In genomic region chr11:94171693-94172440, GRCh38 we compare ENCODE assay signal across 7 cellular contexts. TPM values are rescaled to one million over a fixed set of nuclear protein-coding genes. Genes with fewer than 3 reads are reported as not detected.
A peak's percentile ranks its signal among the peaks of the same experiment; 100 is the strongest.
DNase-seq lines count a peak whose midpoint lies in the region; ATAC-seq and TF ChIP-seq lines count a peak whose summit lies in the region.

No MANE protein-coding gene starts in this region.

- no peaks in the 10 kb centered on the region for H3K27me3 Mint-ChIP-seq in activated T-cell treated with anti-CD3 and anti-CD28 coated beads, Interleukin-2, amount 50 U/mL, for 4 hours (ENCODE audit: low read depth)

- H3K4me3 ChIP-seq in NB4 (ENCODE audit: low read depth, low read length) (no peak overlapping the region), right atrium auricular region (no peak overlapping the region)

- H3K27me3 ChIP-seq in right atrium auricular region = no peaks in the 10 kb centered on the region

- H3K4me1 Mint-ChIP-seq in activated T-cell treated with anti-CD3 and anti-CD28 coated beads, Interleukin-2, amount 50 U/mL, for 4 hours (ENCODE audit: low read depth) = peaks cover 25% of the 10 kb centered on the region

- no peak overlapping the region for H3K27ac ChIP-seq in right atrium auricular region

- peaks cover 19% of the 10 kb centered on the region for H3K36me3 Mint-ChIP-seq in activated T-cell treated with anti-CD3 and anti-CD28 coated beads, Interleukin-2, amount 50 U/mL, for 4 hours (ENCODE audit: insufficient read depth)

- no peaks in the 10 kb centered on the region for H3K9me3 ChIP-seq in right atrium auricular region

- no peaks in the 10 kb centered on the region for H3K4me1 ChIP-seq in right atrium auricular region

- no peaks in the 10 kb centered on the region for H3K9me3 Mint-ChIP-seq in activated T-cell treated with anti-CD3 and anti-CD28 coated beads, Interleukin-2, amount 50 U/mL, for 4 hours

- TF ChIP-seq CTCF in NB4 (IDR thresholded peaks at IDR 0.05; ENCODE audit: low read depth, low read length) = peak; percentile 97
- TF ChIP-seq CTCF in right atrium auricular region (IDR thresholded peaks at IDR 0.05) = peak; percentile 25 to 56

- ATAC-seq in GM21515 (IDR thresholded peaks at IDR 0.05; ENCODE audit: unreplicated experiment) = peak; percentile 64
- no peak for ATAC-seq in activated T-cell treated with anti-CD3 and anti-CD28 coated beads, Interleukin-2, amount 50 U/mL, for 4 hours
- no peak for ATAC-seq in activated CD4-positive, CD25-positive, alpha-beta regulatory T cell treated with anti-CD3 and anti-CD28 coated beads, Interleukin-2, amount 50 U/mL, for 24 hours

- peak; percentile 55 for DNase-seq in Daoy (ENCODE audit: low read depth)
- peak; percentile 71 for DNase-seq in NB4 (ENCODE audit: low read depth)
- peak; percentile 35 for DNase-seq in activated T-cell treated with anti-CD3 and anti-CD28 coated beads, Interleukin-2, amount 50 U/mL, for 4 hours
- DNase-seq in right atrium auricular region (ENCODE audit: low spot score) = no peak
- DNase-seq in stimulated activated CD4-positive, alpha-beta T cell treated with anti-CD3 and anti-CD28 coated beads, Interleukin-4, amount 100 ng/mL, for 48 hours (ENCODE audit: low read depth in 2 of 2) = peak; percentile 34 to 43

- no peaks in the 10 kb centered on the region for H3K36me3 ChIP-seq in right atrium auricular region

- H3K4me3 Mint-ChIP-seq in activated T-cell treated with anti-CD3 and anti-CD28 coated beads, Interleukin-2, amount 50 U/mL, for 4 hours = no peak overlapping the region

- no peak for TF ChIP-seq POLR2A in NB4 (IDR thresholded peaks at IDR 0.05; ENCODE audit: extremely low read depth, insufficient read length)

RNA-seq across cellular contexts. Expression of gene PANX1, which starts 43.2 kb away (rescaled TPM):
- 47.4 and 50.3 TPM in 2 replicates for total RNA-seq in Daoy (2014; rRNA removed; shearing (Covaris generic))
- 10 to 100 TPM; 17.0 to 19.5 (median 18.8) TPM for total RNA-seq in activated T-cell treated with anti-CD3 and anti-CD28 coated beads, Interleukin-2, amount 50 U/mL, for 4 hours
- total RNA-seq in right atrium auricular region = 10 to 100 TPM; 12.3 to 15.7 TPM
